Comparison of ENCODE assay signal across 8 cellular contexts in the genomic region with DNA sequence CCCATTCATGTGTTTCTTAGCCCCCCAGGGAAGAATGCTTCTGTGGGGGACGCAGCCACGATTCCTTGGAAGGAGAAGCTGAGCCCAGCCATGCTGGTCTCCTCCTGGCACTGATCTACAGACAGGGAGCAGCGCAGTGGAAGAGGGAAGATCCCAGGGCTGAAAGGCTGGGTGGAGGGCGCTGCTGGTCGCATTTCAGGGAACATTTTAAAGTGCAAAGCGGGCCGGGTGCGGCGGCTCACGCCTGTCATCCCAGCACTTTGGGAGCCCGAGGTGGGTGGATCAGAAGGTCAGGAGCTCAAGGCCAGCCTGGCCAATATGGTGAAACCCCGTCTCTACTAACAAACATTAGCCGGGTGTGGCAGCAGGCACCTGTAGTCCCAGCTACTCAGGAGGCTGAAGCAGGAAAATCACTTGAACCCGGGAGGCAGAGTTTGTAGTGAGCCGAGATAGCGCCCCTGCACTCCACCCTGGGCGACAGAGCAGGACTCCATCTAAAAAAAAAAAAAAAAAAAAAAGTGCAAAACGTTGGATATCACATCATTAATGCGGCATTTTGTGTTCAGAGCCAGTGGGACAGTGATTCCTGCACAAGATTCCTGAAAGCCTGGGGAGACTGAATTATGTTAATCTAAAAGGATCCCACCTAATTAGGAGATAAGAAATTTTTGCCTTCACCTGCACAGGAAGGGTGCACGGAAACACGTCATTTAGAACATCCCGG. TPM values are rescaled to one million over a fixed set of nuclear protein-coding genes. Genes with fewer than 3 reads are reported as not detected.
DNase-seq lines count a peak whose midpoint lies in the region; ATAC-seq, FAIRE-seq and TF ChIP-seq lines count a peak whose summit lies in the region.

No MANE protein-coding gene starts in this region.

- H3K4me2 ChIP-seq in neural progenitor cell: peak overlapping the region; percentile 98

- peaks cover 16% of the 10 kb centered on the region for H4K20me1 ChIP-seq in neural progenitor cell (ENCODE audit: low read depth)

- DNase-seq in Caco-2 (peak in 1 of 2 experiments; percentile 41), LNCaP clone FGC (ENCODE audit: low read depth) (no peak), neural progenitor cell (ENCODE audit: low spot score) (no peak), urothelium cell line (ENCODE audit: low spot score) (no peak), putamen (ENCODE audit: low spot score) (no peak)
- no peak for DNase-seq in NK-92 treated with Interleukin-12 subunit alpha and Interleukin-12 subunit beta, amount 100 ng/mL, for 24 hours (lab: John Stamatoyannopoulos, UW)

- H3K4me3 ChIP-seq in Caco-2 (ENCODE audit: low read depth, low read length): peak overlapping the region; percentile 55
- peak overlapping the region; percentile 63 for H3K4me3 ChIP-seq in LNCaP clone FGC (ENCODE audit: low read depth, low read length)
- peak overlapping the region; percentile 84 for H3K4me3 ChIP-seq in ectodermal cell (ENCODE audit: insufficient read depth, low read depth, low read length)
- peak overlapping the region; percentile 93 for H3K4me3 ChIP-seq in neural progenitor cell

- H3K27me3 Mint-ChIP-seq in Caco-2 (ENCODE audit: insufficient read depth, unreplicated experiment): no peaks in the 10 kb centered on the region
- H3K27me3 Mint-ChIP-seq in neural progenitor cell (ENCODE audit: insufficient read depth, low read depth): peaks cover 9% of the 10 kb centered on the region

- H3K27me3 ChIP-seq in Caco-2 (replicated peaks; ENCODE audit: control insufficient read depth, insufficient read depth, low read length) (no peaks in the 10 kb centered on the region), ectodermal cell (ENCODE audit: control insufficient read depth, insufficient read depth, low read length, poor library complexity, severe bottlenecking) (peaks cover 26% of the 10 kb centered on the region), neural progenitor cell (peaks cover 45% of the 10 kb centered on the region)

- H3K9ac ChIP-seq in neural progenitor cell: no peak overlapping the region

- H3K4me1 Mint-ChIP-seq in Caco-2 (ENCODE audit: low read depth, unreplicated experiment) (no peaks in the 10 kb centered on the region), neural progenitor cell (peaks cover 17% of the 10 kb centered on the region)

- CTCF ChIA-PET in Caco-2 (lab: Charles Lee): interaction anchor here (0.6 to 0.7 kb wide), 4 partner anchors 61 to 564 kb away, joined by 3 to 8 read pairs (median 3); a partner anchor contains a TSS

- peak overlapping the region; percentile 90 for H2AFZ ChIP-seq in neural progenitor cell (replicated peaks)

- H3F3A ChIP-seq in neural progenitor cell (ENCODE audit: low read depth): peaks cover 3% of the 10 kb centered on the region

- no peak for FAIRE-seq in urothelium cell line (lab: Jason Lieb, UNC)

- POLR2A ChIA-PET in Caco-2 (lab: Charles Lee): interaction anchor here (0.7 kb wide), 1 partner anchor 536 kb away, joined by 4 read pairs; no protein-coding TSS in a partner anchor

- H3K79me2 ChIP-seq in neural progenitor cell (ENCODE audit: low read depth): no peaks in the 10 kb centered on the region

- 68 to 69% methylated on average over 22 of the region's 22 CpGs for WGBS in ectodermal cell, 2 experiments

- BruUV-seq in Caco-2 (replicated peaks; lab: Mats Ljungman, UMichigan): no TSS peak

- ATAC-seq in HG03108 (IDR thresholded peaks at IDR 0.05; ENCODE audit: unreplicated experiment): no peak

- TF ChIP-seq CTCF in Caco-2 (IDR thresholded peaks at IDR 0.05; ENCODE audit: insufficient read depth in 1 of 2, low read depth in 1 of 2, low read length in 1 of 2, severe bottlenecking in 1 of 2, unreplicated experiment in 1 of 2) (no peak), LNCaP clone FGC (IDR thresholded peaks at IDR 0.05; ENCODE audit: control insufficient read depth, extremely low read depth, insufficient read depth) (no peak), neural progenitor cell (IDR thresholded peaks at IDR 0.05) (no peak)

- H3K9me3 ChIP-seq in Caco-2 (no peaks in the 10 kb centered on the region), ectodermal cell (ENCODE audit: control insufficient read depth, low read length) (no peaks in the 10 kb centered on the region), neural progenitor cell (ENCODE audit: low read depth) (no peaks in the 10 kb centered on the region)

- H3K4me1 ChIP-seq in Caco-2 (peaks cover 13% of the 10 kb centered on the region), ectodermal cell (ENCODE audit: control insufficient read depth, insufficient read depth, low read length) (peaks cover 6% of the 10 kb centered on the region), neural progenitor cell (peaks cover 6% of the 10 kb centered on the region)

- H3K27ac ChIP-seq in ectodermal cell (ENCODE audit: insufficient read depth, low read depth, low read length, poor library complexity, severe bottlenecking) (no peak overlapping the region), neural progenitor cell (no peak overlapping the region)

- no peak overlapping the region for H3K27ac Mint-ChIP-seq in Caco-2 (ENCODE audit: unreplicated experiment)
- peak overlapping the region; percentile 57 for H3K27ac Mint-ChIP-seq in neural progenitor cell

- H3K36me3 Mint-ChIP-seq in Caco-2 (ENCODE audit: insufficient read depth, unreplicated experiment) (peaks cover 13% of the 10 kb centered on the region), neural progenitor cell (peaks cover 2% of the 10 kb centered on the region)

- H3K9me3 Mint-ChIP-seq in Caco-2 (ENCODE audit: unreplicated experiment) (no peaks in the 10 kb centered on the region), neural progenitor cell (no peaks in the 10 kb centered on the region)

- H3K4me3 Mint-ChIP-seq in Caco-2 (ENCODE audit: unreplicated experiment) (peak overlapping the region; percentile 83), neural progenitor cell (peak overlapping the region; percentile 86)

- intact Hi-C loops in Caco-2 (cut with micrococcal nuclease; ENCODE audit: unreplicated experiment): no loop called here

- no peaks in the 10 kb centered on the region for H3K36me3 ChIP-seq in Caco-2 (ENCODE audit: control insufficient read depth, insufficient read depth, low read length)
- H3K36me3 ChIP-seq in ectodermal cell (ENCODE audit: control insufficient read depth, insufficient read depth, low read length): no peaks in the 10 kb centered on the region
- no peaks in the 10 kb centered on the region for H3K36me3 ChIP-seq in neural progenitor cell

RNA-seq across cellular contexts. Expression of a gene that starts 0.6 kb away (rescaled TPM):
- total RNA-seq in Caco-2 (2022): 20.1 and 23.2 TPM in 2 replicates
- polyA plus RNA-seq in ectodermal cell (2013, experiment 1 of 4): 21.6 TPM
- 27.2 TPM for polyA plus RNA-seq in ectodermal cell (2013, experiment 2 of 4)
- polyA plus RNA-seq in ectodermal cell (2013, experiment 3 of 4): 19.5 TPM
- 21.2 TPM for polyA plus RNA-seq in ectodermal cell (2013, experiment 4 of 4)
- 11.5 and 20.9 TPM in 2 replicates for total RNA-seq in neural progenitor cell (ENCODE audit: low replicate concordance)

RNA-seq across cellular contexts. Expression of a gene that starts 43.9 kb away (rescaled TPM):
- 52.6 and 57.7 TPM in 2 replicates for total RNA-seq in Caco-2 (2022)
- 41.6 TPM for polyA plus RNA-seq in ectodermal cell (2013, experiment 1 of 4)
- 33.4 TPM for polyA plus RNA-seq in ectodermal cell (2013, experiment 2 of 4)
- polyA plus RNA-seq in ectodermal cell (2013, experiment 3 of 4): 34.5 TPM
- polyA plus RNA-seq in ectodermal cell (2013, experiment 4 of 4): 32.3 TPM
- total RNA-seq in neural progenitor cell (ENCODE audit: low replicate concordance): 15.6 and 16.1 TPM in 2 replicates
